ENCODE assay signal across 8 cellular contexts in genomic region chr10:32367793-32368453, GRCh38. TPM values are rescaled to one million over a fixed set of nuclear protein-coding genes. Genes with fewer than 3 reads are reported as not detected.
A peak's percentile ranks its signal among the peaks of the same experiment; 100 is the strongest.
DNase-seq lines count a peak whose midpoint lies in the region; ATAC-seq lines count a peak whose summit lies in the region.

No MANE protein-coding gene starts in this region.

- peak overlapping the region; percentile 10 for H3K27ac Mint-ChIP-seq in activated naive CD8-positive, alpha-beta T cell treated with anti-CD3 and anti-CD28 coated beads, Interleukin-2, amount 50 U/mL, for 24 hours

- no peaks in the 10 kb centered on the region for H3K9me3 ChIP-seq in aorta (ENCODE audit: control insufficient read depth, low read length)

- no peaks in the 10 kb centered on the region for H3K9me3 Mint-ChIP-seq in activated naive CD8-positive, alpha-beta T cell treated with anti-CD3 and anti-CD28 coated beads, Interleukin-2, amount 50 U/mL, for 24 hours

- peaks cover 52% of the 10 kb centered on the region for H3K4me1 Mint-ChIP-seq in activated naive CD8-positive, alpha-beta T cell treated with anti-CD3 and anti-CD28 coated beads, Interleukin-2, amount 50 U/mL, for 24 hours

- peaks cover 0 to 3% of the 10 kb centered on the region in 2 donors for H3K4me1 ChIP-seq in aorta (ENCODE audit: control insufficient read depth in 1 of 2, insufficient read depth in 2 of 2, low read length in 2 of 2)

- no peaks in the 10 kb centered on the region for H3K27me3 ChIP-seq in aorta (ENCODE audit: control insufficient read depth in 1 of 2, insufficient read depth in 2 of 2, low read length in 1 of 2)

- 25 to 29% methylated on average over 7 of the region's 7 CpGs for WGBS in aorta, 2 donors

- peaks cover 2% of the 10 kb centered on the region for H3K36me3 Mint-ChIP-seq in activated naive CD8-positive, alpha-beta T cell treated with anti-CD3 and anti-CD28 coated beads, Interleukin-2, amount 50 U/mL, for 24 hours (ENCODE audit: low read depth)

- H3K27me3 Mint-ChIP-seq in activated naive CD8-positive, alpha-beta T cell treated with anti-CD3 and anti-CD28 coated beads, Interleukin-2, amount 50 U/mL, for 24 hours = no peaks in the 10 kb centered on the region

- intact Hi-C loops in cardiac septum (cut with DNase I) (loop anchor here (5.0 kb wide), 2 partner anchors 111 to 176 kb away; no protein-coding TSS in a partner anchor), aorta (cut with DNase I) (loop anchor here (2.0 to 5.0 kb wide), 2 partner anchors 21 to 111 kb away; partner anchors contain the start of gene EPC1 (in 1 of the 2))

- H3K27ac ChIP-seq in aorta (ENCODE audit: low read depth in 1 of 2, low read length in 2 of 2) = no peak overlapping the region

- no peak overlapping the region for H3K4me3 ChIP-seq in aorta (ENCODE audit: low read length in 2 of 2)

- ATAC-seq in activated naive CD8-positive, alpha-beta T cell treated with anti-CD3 and anti-CD28 coated beads, Interleukin-2, amount 50 U/mL, for 24 hours = no peak
- ATAC-seq in aorta (ENCODE audit: low FRiP score) = peak; percentile 79

- no peaks in the 10 kb centered on the region for H3K36me3 ChIP-seq in aorta (ENCODE audit: control insufficient read depth in 1 of 2, insufficient read depth in 2 of 2, low read length in 1 of 2)

- peak; percentile 19 for DNase-seq in GDM1 (lab: John Stamatoyannopoulos, UW)
- peak; percentile 46 for DNase-seq in HT1080 (ENCODE audit: low read depth)
- DNase-seq in T-helper 1 cell = peak; percentile 55 to 77 (median 70)
- peak; percentile 76 for DNase-seq in activated naive CD8-positive, alpha-beta T cell treated with anti-CD3 and anti-CD28 coated beads, Interleukin-2, amount 50 U/mL, for 24 hours
- DNase-seq in cardiac septum (ENCODE audit: low spot score) = peak; percentile 80
- peak; percentile 65 for DNase-seq in renal cortical epithelial cell (ENCODE audit: low read depth)
- peak; percentile 76 to 79 for DNase-seq in aorta
- DNase-seq in NCI-H2107 treated with DMSO at 0.1 percent for 48 hours (lab: John Stamatoyannopoulos, UW; ENCODE audit: unreplicated experiment) = no peak

- no peak overlapping the region for H3K4me3 Mint-ChIP-seq in activated naive CD8-positive, alpha-beta T cell treated with anti-CD3 and anti-CD28 coated beads, Interleukin-2, amount 50 U/mL, for 24 hours

RNA-seq across cellular contexts. Expression of gene EPC1, which starts 21.0 kb away (rescaled TPM):
- 10.1 and 19.1 TPM in 2 replicates for total RNA-seq in HT1080 (2014; rRNA removed; shearing (Covaris generic))
- polyA plus RNA-seq in HT1080 (2015; cell fraction: cytosol; rRNA removed) = 8.6 and 11.7 TPM in 2 replicates
- polyA plus RNA-seq in HT1080 (2015; cell fraction: nucleus; rRNA removed) = 22.5 and 29.1 TPM in 2 replicates
- total RNA-seq in cardiac septum = 27.1 TPM
- 11.8 and 29.5 TPM in 2 replicates for total RNA-seq in renal cortical epithelial cell
- total RNA-seq in aorta = 10 to 100 TPM; 42.4 to 53.9 TPM
- polyA plus RNA-seq in aorta = 10 to 100 TPM; 15.9 to 21.8 TPM
